Comparison of ENCODE assay signal across 8 cellular contexts in the genomic region with DNA sequence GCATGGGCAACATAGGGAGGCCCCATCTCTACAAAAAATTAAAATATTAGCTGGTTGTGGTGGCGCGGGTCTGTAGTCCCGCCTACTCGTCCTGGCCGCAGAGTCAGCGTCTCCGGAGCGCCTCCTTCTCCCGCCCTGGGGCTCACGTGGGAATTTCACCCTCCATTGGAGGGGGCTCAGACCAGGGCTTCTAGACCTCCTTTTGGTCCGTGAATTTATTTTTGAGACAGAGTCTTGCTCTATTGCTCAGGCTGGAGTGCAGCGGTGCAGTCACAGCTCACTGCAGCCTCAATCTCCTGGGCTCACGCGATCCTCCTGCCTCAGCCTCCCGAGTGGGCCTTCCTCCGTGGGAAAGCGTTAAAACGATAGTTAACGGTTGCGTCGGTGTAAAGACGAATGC. TPM values are rescaled to one million over a fixed set of nuclear protein-coding genes. Genes with fewer than 3 reads are reported as not detected.
A peak's percentile ranks its signal among the peaks of the same experiment; 100 is the strongest.
DNase-seq lines count a peak whose midpoint lies in the region; ATAC-seq and TF ChIP-seq lines count a peak whose summit lies in the region.

No MANE protein-coding gene starts in this region.

- H3K27ac Mint-ChIP-seq in Caco-2 (ENCODE audit: unreplicated experiment) (peak overlapping the region; percentile 81), natural killer cell (peak overlapping the region in 1 of 2 donors; percentile 76)

- peak overlapping the region; percentile 55 for H3K4me3 ChIP-seq in Caco-2 (ENCODE audit: low read depth, low read length)
- H3K4me3 ChIP-seq in HCT116 (replicated peaks in 1 of 2; ENCODE audit: low read depth in 1 of 2, low read length in 2 of 2) = peak overlapping the region; percentile 31 to 47; a peak in 3 of 4 replicates
- H3K4me3 ChIP-seq in epithelial cell of esophagus (ENCODE audit: low read length) = peak overlapping the region; percentile 35

- no peaks in the 10 kb centered on the region for H3K27me3 ChIP-seq in Caco-2 (replicated peaks; ENCODE audit: control insufficient read depth, insufficient read depth, low read length)
- H3K27me3 ChIP-seq in HCT116 (ENCODE audit: insufficient read depth, low read length) = no peaks in the 10 kb centered on the region

- H4K20me1 ChIP-seq in HCT116 (ENCODE audit: insufficient read depth) = no peaks in the 10 kb centered on the region

- intact Hi-C loops in Caco-2 (cut with micrococcal nuclease; ENCODE audit: unreplicated experiment) (no loop called here), HCT116 (cut with micrococcal nuclease) (loop anchor here (10.0 kb wide), 1 partner anchor 98 kb away; no protein-coding TSS in a partner anchor), natural killer cell (cut with micrococcal nuclease) (no loop called here)

- H3K9me2 ChIP-seq in HCT116 (ENCODE audit: insufficient read depth) = no peaks in the 10 kb centered on the region

- H3K27ac ChIP-seq in HCT116 (ENCODE audit: low read depth, low read length) = peak overlapping the region; percentile 61

- peaks cover 3% of the 10 kb centered on the region for H3K36me3 ChIP-seq in Caco-2 (ENCODE audit: control insufficient read depth, insufficient read depth, low read length)
- H3K36me3 ChIP-seq in HCT116 (ENCODE audit: control insufficient read depth in 1 of 2, insufficient read depth in 2 of 2, low read length in 2 of 2) = no peaks in the 10 kb centered on the region

- CTCF ChIA-PET in Caco-2 (lab: Charles Lee) = interaction anchor here (1.0 kb wide), 1 partner anchor 8 kb away, joined by 3 read pairs; no protein-coding TSS in a partner anchor
- CTCF ChIA-PET in HCT116 (lab: Charles Lee) = no interaction called here

- peak overlapping the region; percentile 73 for H3K4me2 ChIP-seq in HCT116 (ENCODE audit: low read length)

- RAD21 ChIA-PET in HCT116 (lab: Charles Lee; ENCODE audit: low non-redundant PET in 1 of 2, low total read pairs in 2 of 2, uncharacterized antibody in 2 of 2, unreplicated experiment in 2 of 2) = no interaction called here

- no peak for TF ChIP-seq POLR2A in HCT116 (IDR thresholded peaks at IDR 0.05; ENCODE audit: borderline replicate concordance, extremely low read depth, insufficient read depth, insufficient read length)

- POLR2A ChIA-PET in Caco-2 (lab: Charles Lee) = no interaction called here
- POLR2A ChIA-PET in HCT116 (lab: Charles Lee) = interaction anchor here (0.5 kb wide), 1 partner anchor 14 kb away, joined by 3 read pairs; no protein-coding TSS in a partner anchor

- H3K4me3 Mint-ChIP-seq in Caco-2 (ENCODE audit: unreplicated experiment) (peak overlapping the region; percentile 85), natural killer cell (peak overlapping the region; percentile 87)

- peak overlapping the region; percentile 50; the same call in 1 of the 2 replicates for H3K9ac ChIP-seq in HCT116 (ENCODE audit: low read length)

- H3K9me3 ChIP-seq in Caco-2 (0 out of 2 replicates have a peak, but pooled peaks cover 3% of the 10 kb centered on the region), HCT116 (ENCODE audit: control insufficient read depth in 1 of 2, insufficient read depth in 1 of 2, low read depth in 1 of 2, low read length in 2 of 2) (no peaks in the 10 kb centered on the region; a peak in 1 of 4 replicates)

- TF ChIP-seq RAD21 in HCT116 (IDR thresholded peaks at IDR 0.05; ENCODE audit: low read depth) = no peak

- DNase-seq in Caco-2 (peak in 1 of 2 experiments; percentile 55), HCT116 (ENCODE audit: low read depth, low spot score) (no peak), epithelial cell of esophagus (ENCODE audit: low read depth) (peak; percentile 34), natural killer cell (no peak), cerebellar nuclear complex (lab: John Stamatoyannopoulos, UW) (no peak), globus pallidus (ENCODE audit: low spot score) (no peak)

- TF ChIP-seq CTCF in Caco-2 (IDR thresholded peaks at IDR 0.05; ENCODE audit: insufficient read depth in 1 of 2, low read depth in 1 of 2, low read length in 1 of 2, severe bottlenecking in 1 of 2, unreplicated experiment in 1 of 2) (no peak), HCT116 (IDR thresholded peaks at IDR 0.05 in 2 of 3, conservative IDR thresholded peaks at IDR 0.05 in 1 of 3; ENCODE audit: borderline replicate concordance in 1 of 3, insufficient read depth in 1 of 3, low read depth in 2 of 3, low read length in 2 of 3) (no peak), epithelial cell of esophagus (IDR thresholded peaks at IDR 0.05; ENCODE audit: insufficient read depth, low read depth, low read length, missing control alignments) (no peak), natural killer cell (IDR thresholded peaks at IDR 0.05) (no peak)

- H3K79me2 ChIP-seq in HCT116 (ENCODE audit: insufficient read depth, low read length) = no peaks in the 10 kb centered on the region

- H3K4me1 Mint-ChIP-seq in Caco-2 (ENCODE audit: low read depth, unreplicated experiment) (no peaks in the 10 kb centered on the region), natural killer cell (peaks cover 29 to 43% of the 10 kb centered on the region in 2 donors)

- H3K36me3 Mint-ChIP-seq in Caco-2 (ENCODE audit: insufficient read depth, unreplicated experiment) (peaks cover 21% of the 10 kb centered on the region), natural killer cell (no peaks in the 10 kb centered on the region)

- H3K4me1 ChIP-seq in Caco-2 = no peaks in the 10 kb centered on the region
- peaks cover 3 to 22% of the 10 kb centered on the region in 2 experiments; a peak in 2 of 4 replicates for H3K4me1 ChIP-seq in HCT116 (ENCODE audit: control insufficient read depth in 1 of 2, insufficient read depth in 2 of 2, low read length in 2 of 2)

- ATAC-seq in HCT116 (peak; percentile 52), SK-N-SH treated with all-trans-retinoic acid at 6 μM for 48 hours (peak; percentile 65), natural killer cell (no peak), HG03039 (IDR thresholded peaks at IDR 0.05; ENCODE audit: unreplicated experiment) (no peak)

- no peaks in the 10 kb centered on the region for H3K27me3 Mint-ChIP-seq in Caco-2 (ENCODE audit: insufficient read depth, unreplicated experiment)
- no peaks in the 10 kb centered on the region for H3K27me3 Mint-ChIP-seq in natural killer cell (ENCODE audit: low read depth in 2 of 2)

- H2AFZ ChIP-seq in HCT116 (ENCODE audit: low read depth, low read length, poor library complexity, severe bottlenecking) = no peak overlapping the region

- no peaks in the 10 kb centered on the region for H3K9me3 Mint-ChIP-seq in Caco-2 (ENCODE audit: unreplicated experiment)
- no peaks in the 10 kb centered on the region for H3K9me3 Mint-ChIP-seq in natural killer cell

- no TSS peak for BruUV-seq in Caco-2 (replicated peaks; lab: Mats Ljungman, UMichigan)
- BruUV-seq in HCT116 (replicated peaks; lab: Mats Ljungman, UMichigan) = no TSS peak

TF ChIP-seq in HCT116, 20 proteins besides CTCF, POLR2A, EP300 and RAD21:
- TF ChIP-seq POLR2AphosphoS5 (IDR thresholded peaks at IDR 0.05; ENCODE audit: low read depth, low read length) = no peak
- TF ChIP-seq FOSL1 (IDR thresholded peaks at IDR 0.05; ENCODE audit: low read depth) = no peak
- TF ChIP-seq MAX (IDR thresholded peaks at IDR 0.05) = peak; percentile 47; the same call in 1 of the 2 replicates

TF ChIP-seq in SK-N-SH treated with all-trans-retinoic acid at 6 μM for 48 hours, 23 proteins besides CTCF, POLR2A, EP300 and RAD21 (continues in another document):
- TF ChIP-seq ARNTL (CRISPR knock-in tag; IDR thresholded peaks at IDR 0.05; ENCODE audit: borderline replicate concordance, low read depth) (no peak), POU6F1 (CRISPR knock-in tag; IDR thresholded peaks at IDR 0.05; ENCODE audit: borderline replicate concordance, low read depth) (no peak), ZNF70 (CRISPR knock-in tag; IDR thresholded peaks at IDR 0.05) (peak; percentile 74), SNAI2 (CRISPR knock-in tag; IDR thresholded peaks at IDR 0.05) (no peak), OSR1 (CRISPR knock-in tag; IDR thresholded peaks at IDR 0.05) (no peak)
- TF ChIP-seq, protein P1, sequence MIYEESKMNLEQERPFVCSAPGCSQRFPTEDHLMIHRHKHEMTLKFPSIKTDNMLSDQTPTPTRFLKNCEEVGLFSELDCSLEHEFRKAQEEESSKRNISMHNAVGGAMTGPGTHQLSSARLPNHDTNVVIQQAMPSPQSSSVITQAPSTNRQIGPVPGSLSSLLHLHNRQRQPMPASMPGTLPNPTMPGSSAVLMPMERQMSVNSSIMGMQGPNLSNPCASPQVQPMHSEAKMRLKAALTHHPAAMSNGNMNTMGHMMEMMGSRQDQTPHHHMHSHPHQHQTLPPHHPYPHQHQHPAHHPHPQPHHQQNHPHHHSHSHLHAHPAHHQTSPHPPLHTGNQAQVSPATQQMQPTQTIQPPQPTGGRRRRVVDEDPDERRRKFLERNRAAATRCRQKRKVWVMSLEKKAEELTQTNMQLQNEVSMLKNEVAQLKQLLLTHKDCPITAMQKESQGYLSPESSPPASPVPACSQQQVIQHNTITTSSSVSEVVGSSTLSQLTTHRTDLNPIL (CRISPR knock-in tag; IDR thresholded peaks at IDR 0.05; ENCODE audit: low read depth) = no peak

RNA-seq across cellular contexts. Expression of gene NME4, which starts 0.4 kb away (rescaled TPM):
- total RNA-seq in Caco-2 (2022) (140 and 150 TPM in 2 replicates), HCT116 (2021; ENCODE audit: unreplicated experiment) (68.2 TPM), natural killer cell (10 to 100 TPM; 10.7 to 27.4 (median 25.4) TPM)
- polyA plus RNA-seq in HCT116 (2012) = 84.8 and 86.0 TPM in 2 replicates

RNA-seq across cellular contexts. Expression of gene DECR2, which starts 5.1 kb away (rescaled TPM):
- 50.2 and 52.6 TPM in 2 replicates for total RNA-seq in Caco-2 (2022)
- total RNA-seq in HCT116 (2021; ENCODE audit: unreplicated experiment) = 17.1 TPM
- polyA plus RNA-seq in HCT116 (2012) = 13.6 and 15.8 TPM in 2 replicates
- total RNA-seq in natural killer cell = 10 to 100 TPM in 2 of 3 donors, 1 to 10 TPM in 1; 9.5 to 13.0 (median 12.9) TPM

RNA-seq across cellular contexts. Expression of gene PGAP6, which starts 14.8 kb away (rescaled TPM):
- total RNA-seq in Caco-2 (2022) (85.5 and 87.1 TPM in 2 replicates), HCT116 (2021; ENCODE audit: unreplicated experiment) (35.4 TPM), natural killer cell (10 to 100 TPM; 48.0 to 66.7 (median 54.2) TPM)
- polyA plus RNA-seq in HCT116 (2012) = 37.4 and 48.1 TPM in 2 replicates

RNA-seq across cellular contexts. Expression of gene MRPL28, which starts 26.3 kb away (rescaled TPM):
- total RNA-seq in Caco-2 (2022) (82.4 and 91.2 TPM in 2 replicates), HCT116 (2021; ENCODE audit: unreplicated experiment) (61.4 TPM), natural killer cell (10 to 100 TPM; 33.9 to 38.9 (median 37.5) TPM)
- polyA plus RNA-seq in HCT116 (2012) = 68.8 and 76.4 TPM in 2 replicates

RNA-seq across cellular contexts. Expression of gene RAB11FIP3, which starts 28.8 kb away (rescaled TPM):
- total RNA-seq in Caco-2 (2022) (31.3 and 35.8 TPM in 2 replicates), HCT116 (2021; ENCODE audit: unreplicated experiment) (12.8 TPM), natural killer cell (10 to 100 TPM; 51.0 to 61.2 (median 55.3) TPM)
- polyA plus RNA-seq in HCT116 (2012) = 8.8 and 9.8 TPM in 2 replicates

Comparison
In these comparisons a context has a peak if more than half of its experiments do, and no peak if none do; other contexts are left out.
1. ATAC-seq: peak in HCT116 (single experiment) and SK-N-SH treated with all-trans-retinoic acid at 6 μM for 48 hours (single experiment); none in natural killer cell (0 of 3) and HG03039 (single experiment).
2. Peak in every context shown above with its lines, with median percentiles within 50 percentile points of each other: H3K4me3 ChIP-seq.